Comparison of ENCODE assay signal across 23 cellular contexts in the genomic region with DNA sequence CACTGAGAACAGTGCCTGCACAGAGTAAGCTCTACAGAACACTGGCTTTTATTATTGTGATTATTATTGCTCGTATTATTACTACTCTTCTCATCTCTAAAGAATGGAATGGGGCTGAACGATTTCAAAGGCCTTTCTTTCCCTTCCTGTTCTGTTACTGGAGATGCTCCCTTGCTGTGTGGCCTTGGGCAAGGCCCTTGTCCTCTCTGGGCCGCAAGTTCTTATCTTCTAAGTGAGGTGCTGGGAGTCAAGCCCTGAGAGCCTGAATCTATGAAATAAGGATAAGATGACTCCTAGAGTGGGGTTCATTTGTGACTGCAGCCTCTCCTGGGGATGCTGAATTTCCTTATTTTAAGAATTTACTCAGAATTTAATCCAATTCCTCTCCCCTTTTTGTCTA.
"Had no signal": no experiment of that assay in that cellular context is flagged by ENCODE, and none has a peak within 500 bp of the region (broad histone marks: within the 10 kb centered on the region; RNA-seq: fewer than 3 reads in every experiment).

No MANE protein-coding gene starts in this region.

- H3K4me1 Mint-ChIP-seq: memory B cell; naive thymus-derived CD8-positive, alpha-beta T cell; stimulated activated memory B cell treated with anti-CD40 and anti-IgM and Interleukin-4, amounts not matched to agents 10 μg/mL and 1 μg/mL and 100 μg/mL, for 72 hours; stimulated activated naive CD8-positive, alpha-beta T cell treated with anti-CD3 and anti-CD28 coated beads, Interleukin-15, amount 100 ng/mL, for 72 hours had no signal

- DNase-seq: glutamatergic neuron; islet precursor cell; left ventricle myocardium inferior; naive thymus-derived CD8-positive, alpha-beta T cell; nucleus accumbens; stimulated activated CD4-positive, alpha-beta T cell treated with anti-CD3 and anti-CD28 coated beads, Interleukin-1b, Interleukin-23, amount 100 ng/mL, for 48 hours; stimulated activated CD4-positive, alpha-beta T cell treated with anti-CD3 and anti-CD28 coated beads, Interleukin-2, amount 100 ng/mL, for 48 hours; stimulated activated CD4-positive, alpha-beta T cell treated with anti-CD3 and anti-CD28 coated beads, Interleukin-4, amount 100 ng/mL, for 4 hours; stimulated activated CD8-positive, alpha-beta memory T cell treated with anti-CD3 and anti-CD28 coated beads, Interleukin-4, amount 100 ng/mL, for 48 hours; stimulated activated naive CD4-positive, alpha-beta T cell treated with Interleukin-2 at 50 U/mL for 16 hours; stimulated activated naive CD8-positive, alpha-beta T cell treated with anti-CD3 and anti-CD28 coated beads, Interleukin-15, amount 100 ng/mL, for 72 hours; substantia nigra had no signal

- H3K27ac ChIP-seq: heart left ventricle, skin epidermis had no signal

- ATAC-seq: naive thymus-derived CD8-positive, alpha-beta T cell; stimulated activated memory B cell treated with anti-CD40 and anti-IgM and Interleukin-4, amounts not matched to agents 10 μg/mL and 1 μg/mL and 100 μg/mL, for 72 hours; stimulated activated naive CD8-positive, alpha-beta T cell treated with anti-CD3 and anti-CD28 coated beads, Interleukin-15, amount 100 ng/mL, for 72 hours had no signal

- H3K27me3 ChIP-seq: heart left ventricle, right atrium auricular region, tibial nerve, upper lobe of left lung had no signal

- H3K4me3 ChIP-seq: heart left ventricle, left ventricle myocardium inferior, lung, right atrium auricular region, skin epidermis, tibial nerve, upper lobe of left lung had no signal

- H3K4me3 Mint-ChIP-seq: memory B cell; naive thymus-derived CD8-positive, alpha-beta T cell; nephron; neural crest cell; stimulated activated memory B cell treated with anti-CD40 and anti-IgM and Interleukin-4, amounts not matched to agents 10 μg/mL and 1 μg/mL and 100 μg/mL, for 72 hours; stimulated activated naive CD8-positive, alpha-beta T cell treated with anti-CD3 and anti-CD28 coated beads, Interleukin-15, amount 100 ng/mL, for 72 hours had no signal

- H3K36me3 Mint-ChIP-seq: memory B cell; naive thymus-derived CD8-positive, alpha-beta T cell; stimulated activated memory B cell treated with anti-CD40 and anti-IgM and Interleukin-4, amounts not matched to agents 10 μg/mL and 1 μg/mL and 100 μg/mL, for 72 hours had no signal

- H3K27me3 Mint-ChIP-seq: stimulated activated naive CD8-positive, alpha-beta T cell treated with anti-CD3 and anti-CD28 coated beads, Interleukin-15, amount 100 ng/mL, for 72 hours had no signal

- H3K36me3 ChIP-seq: heart left ventricle, left ventricle myocardium inferior, right atrium auricular region, tibial nerve, upper lobe of left lung had no signal

- H3K27ac Mint-ChIP-seq: memory B cell; naive thymus-derived CD8-positive, alpha-beta T cell; nephron; progenitor cell of endocrine pancreas; stimulated activated memory B cell treated with anti-CD40 and anti-IgM and Interleukin-4, amounts not matched to agents 10 μg/mL and 1 μg/mL and 100 μg/mL, for 72 hours; stimulated activated naive CD8-positive, alpha-beta T cell treated with anti-CD3 and anti-CD28 coated beads, Interleukin-15, amount 100 ng/mL, for 72 hours had no signal
